ENCODE assay signal across 9 cellular contexts in genomic region chr19:5681446-5682292, GRCh38. TPM values are rescaled to one million over a fixed set of nuclear protein-coding genes. Genes with fewer than 3 reads are reported as not detected.
DNase-seq lines count a peak whose midpoint lies in the region; ATAC-seq, FAIRE-seq and TF ChIP-seq lines count a peak whose summit lies in the region.
"Had no signal": no experiment of that assay in that cellular context is flagged by ENCODE, and none has a peak within 500 bp of the region (broad histone marks: within the 10 kb centered on the region; RNA-seq: fewer than 3 reads in every experiment).

No MANE protein-coding gene starts in this region.

- H3K79me2 ChIP-seq in OCI-LY7 (ENCODE audit: insufficient read depth, low read depth, low read length) (no peaks in the 10 kb centered on the region; the same call in 1 of the 2 replicates), endothelial cell of umbilical vein (ENCODE audit: control insufficient read depth, insufficient read depth, low read length) (peaks cover 9% of the 10 kb centered on the region)

- CTCF ChIA-PET in CD4-positive, alpha-beta T cell (lab: Charles Lee), result no interaction called here
- CTCF ChIA-PET in OCI-LY7 (lab: Charles Lee; ENCODE audit: unreplicated experiment) (no interaction called here), endothelial cell of umbilical vein (lab: Charles Lee) (no interaction called here)

- POLR2A ChIA-PET in CD4-positive, alpha-beta T cell (lab: Charles Lee), result interaction anchor here (1.0 kb wide), 1 partner anchor 146 kb away, joined by 4 read pairs; no protein-coding TSS in a partner anchor
- POLR2A ChIA-PET in OCI-LY7 (lab: Charles Lee) (interaction anchor here (0.6 kb wide), 1 partner anchor 92 kb away, joined by 4 read pairs; no protein-coding TSS in a partner anchor), endothelial cell of umbilical vein (lab: Charles Lee) (no interaction called here)

- peaks cover 36% of the 10 kb centered on the region for H3K4me1 Mint-ChIP-seq in CD4-positive, alpha-beta T cell (ENCODE audit: low read depth)
- peaks cover 22% of the 10 kb centered on the region for H3K4me1 Mint-ChIP-seq in osteocyte (ENCODE audit: unreplicated experiment)

- no peak overlapping the region for H3K27ac ChIP-seq in CD4-positive, alpha-beta T cell (ENCODE audit: low read depth, low read length)
- H3K27ac ChIP-seq in OCI-LY7 (ENCODE audit: low read depth, low read length, poor library complexity, severe bottlenecking), result no peak overlapping the region
- no peak overlapping the region for H3K27ac ChIP-seq in endothelial cell of umbilical vein (ENCODE audit: insufficient read depth, low read depth, low read length)

- H4K20me1 ChIP-seq in OCI-LY7 (ENCODE audit: insufficient read depth, low read length) (no peaks in the 10 kb centered on the region), endothelial cell of umbilical vein (replicated peaks; ENCODE audit: control insufficient read depth, extremely low read depth, insufficient read depth, low read length) (no peaks in the 10 kb centered on the region)

- H3K36me3 ChIP-seq in OCI-LY7 (ENCODE audit: insufficient read depth, low read length) (no peaks in the 10 kb centered on the region), endothelial cell of umbilical vein (ENCODE audit: control insufficient read depth in 2 of 2, extremely low read depth in 1 of 2, insufficient read depth in 2 of 2, low read length in 2 of 2) (peaks cover 0 to 5% of the 10 kb centered on the region in 2 experiments)

- H3K4me2 ChIP-seq in OCI-LY7 (ENCODE audit: low read length) (peak overlapping the region; percentile 69), endothelial cell of umbilical vein (ENCODE audit: insufficient read depth, low read length) (peak overlapping the region; percentile 52)

- no peaks in the 10 kb centered on the region for H3K27me3 Mint-ChIP-seq in CD4-positive, alpha-beta T cell
- H3K27me3 Mint-ChIP-seq in osteocyte (ENCODE audit: unreplicated experiment), result no peaks in the 10 kb centered on the region

- peak overlapping the region; percentile 4 for H3K27ac Mint-ChIP-seq in CD4-positive, alpha-beta T cell
- H3K27ac Mint-ChIP-seq in osteocyte (ENCODE audit: unreplicated experiment), result peak overlapping the region; percentile 31

- intact Hi-C loops in CD4-positive, alpha-beta T cell (cut with DNase I, micrococcal nuclease), result loop anchor here (2.0 to 10.0 kb wide), 4 partner anchors 59 to 887 kb away; partner anchors contain the start of genes CLPP (in 1 of the 2), FEM1A (in 1 of the 2), RANBP3 (in 1 of the 2) and SAFB (in 1 of the 2)
- intact Hi-C loops in OCI-LY7 (cut with micrococcal nuclease; ENCODE audit: unreplicated experiment) (loop anchor here (2.0 kb wide), 1 partner anchor 59 kb away; the partner anchor contains the start of genes SAFB and SAFB2), endothelial cell of umbilical vein (cut with micrococcal nuclease) (loop anchor here (2.0 kb wide), 1 partner anchor 59 kb away; the partner anchor contains the start of genes SAFB and SAFB2)

- peaks cover 10% of the 10 kb centered on the region for H3K36me3 Mint-ChIP-seq in CD4-positive, alpha-beta T cell (ENCODE audit: low read depth)
- H3K36me3 Mint-ChIP-seq in osteocyte (ENCODE audit: unreplicated experiment), result peaks cover 2% of the 10 kb centered on the region

- H2AFZ ChIP-seq in OCI-LY7 (ENCODE audit: low read length) (no peak overlapping the region), endothelial cell of umbilical vein (ENCODE audit: low read depth, low read length) (no peak overlapping the region)

- H3K4me3 Mint-ChIP-seq in CD4-positive, alpha-beta T cell, result peak overlapping the region; percentile 26
- peak overlapping the region; percentile 91 for H3K4me3 Mint-ChIP-seq in osteocyte (ENCODE audit: unreplicated experiment)

- no peaks in the 10 kb centered on the region for H3K9me3 ChIP-seq in CD4-positive, alpha-beta T cell (ENCODE audit: control insufficient read depth, low read length)
- H3K9me3 ChIP-seq in OCI-LY7 (ENCODE audit: low read length) (no peaks in the 10 kb centered on the region), endothelial cell of umbilical vein (replicated peaks; ENCODE audit: control insufficient read depth, insufficient read depth, low read length) (no peaks in the 10 kb centered on the region)

- H3K9me1 ChIP-seq in endothelial cell of umbilical vein (replicated peaks; ENCODE audit: control insufficient read depth, extremely low read depth, insufficient read depth, low read length), result no peaks in the 10 kb centered on the region

- H3K9ac ChIP-seq in endothelial cell of umbilical vein (replicated peaks; ENCODE audit: extremely low read depth, insufficient read depth, low read length), result no peak overlapping the region

- no peak for TF ChIP-seq POLR2A in endothelial cell of umbilical vein (IDR thresholded peaks at IDR 0.05; ENCODE audit: low read depth, low read length)

- no peak for TF ChIP-seq CTCF in CD4-positive, alpha-beta T cell (IDR thresholded peaks at IDR 0.05)
- TF ChIP-seq CTCF in OCI-LY7 (conservative IDR thresholded peaks at IDR 0.05; ENCODE audit: low read length) (no peak), endothelial cell of umbilical vein (IDR thresholded peaks at IDR 0.05; ENCODE audit: extremely low read depth in 1 of 2, insufficient read depth in 1 of 2, low read depth in 1 of 2, low read length in 2 of 2) (no peak), osteocyte (IDR thresholded peaks at IDR 0.05) (no peak), GM10266 (IDR thresholded peaks at IDR 0.05; ENCODE audit: control insufficient read depth, insufficient read depth, low read depth, missing control alignments) (no peak)

- no peak for ATAC-seq in CD4-positive, alpha-beta T cell (ENCODE audit: poor library complexity)

- H3K4me3 ChIP-seq in OCI-LY7 (ENCODE audit: low read depth, low read length, poor library complexity, severe bottlenecking) (peak overlapping the region; percentile 96), endothelial cell of umbilical vein (replicated peaks in 1 of 3; ENCODE audit: insufficient read depth in 1 of 3, low read depth in 1 of 3, low read length in 3 of 3) (peak overlapping the region in 2 of 3 experiments; percentile 65 to 90)

- BruUV-seq in OCI-LY7 (replicated peaks; lab: Mats Ljungman, UMichigan) (no TSS peak), endothelial cell of umbilical vein (replicated peaks; lab: Mats Ljungman, UMichigan) (no TSS peak)

- H3K9me2 ChIP-seq in OCI-LY7 (ENCODE audit: insufficient read depth, low read length), result no peaks in the 10 kb centered on the region

- dilution Hi-C loops in endothelial cell of umbilical vein (cut with MboI; ENCODE audit: extremely low pct_ligation_motif_present, low sequenced_read_pairs), result no loop called here

- H3K9me3 Mint-ChIP-seq in CD4-positive, alpha-beta T cell, result no peaks in the 10 kb centered on the region
- H3K9me3 Mint-ChIP-seq in osteocyte (ENCODE audit: unreplicated experiment), result no peaks in the 10 kb centered on the region

- H3K4me1 ChIP-seq in OCI-LY7 (ENCODE audit: insufficient read depth, low read length, poor library complexity, severe bottlenecking), result peaks cover 21% of the 10 kb centered on the region
- peaks cover 10% of the 10 kb centered on the region for H3K4me1 ChIP-seq in endothelial cell of umbilical vein (ENCODE audit: control insufficient read depth, extremely low read depth, insufficient read depth, low read length)

- FAIRE-seq in endothelial cell of umbilical vein (lab: Jason Lieb, UNC), result no peak

- no peak for DNase-seq in CD4-positive, alpha-beta T cell
- no peak for DNase-seq in OCI-LY7 (ENCODE audit: low spot score)
- no peak for DNase-seq in endothelial cell of umbilical vein (ENCODE audit: low read depth, low spot score)
- DNase-seq in osteocyte (ENCODE audit: extremely low spot score, unreplicated experiment), result no peak
- DNase-seq in OCI-M1 (lab: John Stamatoyannopoulos, UW), result no peak
- no peak for DNase-seq in NCI-H510A treated with DMSO at 0.1 percent for 48 hours (lab: John Stamatoyannopoulos, UW)
- no peak for DNase-seq in T1000 (lab: John Stamatoyannopoulos, UW)
- DNase-seq in GM10266 (ENCODE audit: extremely low spot score), result no peak

- no peaks in the 10 kb centered on the region for H3K27me3 ChIP-seq in CD4-positive, alpha-beta T cell (ENCODE audit: control insufficient read depth, insufficient read depth, low read length)
- H3K27me3 ChIP-seq in endothelial cell of umbilical vein (ENCODE audit: control insufficient read depth in 2 of 2, insufficient read depth in 2 of 2, low read length in 2 of 2), result no peaks in the 10 kb centered on the region

RNA-seq across cellular contexts. Expression of gene HSD11B1L, which starts 0.8 kb away (rescaled TPM):
- 1 to 10 TPM; 2.4 to 2.9 TPM for total RNA-seq in CD4-positive, alpha-beta T cell
- total RNA-seq in OCI-LY7 (2014; rRNA removed; shearing (Covaris generic)), result 2.1 and 4.6 TPM in 2 replicates
- 4.6 and 4.9 TPM in 2 replicates for total RNA-seq in OCI-LY7 (2022)
- total RNA-seq in endothelial cell of umbilical vein, result 4.4 and 5.0 TPM in 2 replicates
- 9.1 and 10.2 TPM in 2 replicates for polyA plus RNA-seq in endothelial cell of umbilical vein
- polyA plus RNA-seq in endothelial cell of umbilical vein (2011; cell fraction: cytosol; rRNA removed), result 4.9 and 6.1 TPM in 2 replicates
- polyA plus RNA-seq in endothelial cell of umbilical vein (2011; cell fraction: nucleus; rRNA removed), result 4.1 and 4.4 TPM in 2 replicates
- polyA plus RNA-seq in endothelial cell of umbilical vein (2012), result 4.2 and 11.2 TPM in 2 replicates
- polyA minus RNA-seq in endothelial cell of umbilical vein, result 2.0 and 2.1 TPM in 2 replicates
- not detected for polyA minus RNA-seq in endothelial cell of umbilical vein (2011; cell fraction: cytosol; rRNA and poly(A)+ RNA removed)
- polyA minus RNA-seq in endothelial cell of umbilical vein (2011; cell fraction: nucleus; rRNA and poly(A)+ RNA removed), result 2.3 TPM in 1 of 2 replicates, not detected in the other
- 9.7 and 10.7 TPM in 2 replicates for total RNA-seq in osteocyte

RNA-seq across cellular contexts. Expression of gene MICOS13, which starts 1.4 kb away (rescaled TPM):
- 10 to 100 TPM; 21.7 to 23.0 TPM for total RNA-seq in CD4-positive, alpha-beta T cell
- total RNA-seq in OCI-LY7 (2014; rRNA removed; shearing (Covaris generic)), result 102 and 119 TPM in 2 replicates
- 39.2 and 41.7 TPM in 2 replicates for total RNA-seq in OCI-LY7 (2022)
- total RNA-seq in endothelial cell of umbilical vein, result 53.0 and 55.3 TPM in 2 replicates
- 86.1 and 115 TPM in 2 replicates for polyA plus RNA-seq in endothelial cell of umbilical vein
- 38.6 and 56.1 TPM in 2 replicates for polyA plus RNA-seq in endothelial cell of umbilical vein (2011; cell fraction: cytosol; rRNA removed)
- polyA plus RNA-seq in endothelial cell of umbilical vein (2011; cell fraction: nucleus; rRNA removed), result 12.5 and 16.9 TPM in 2 replicates
- 41.0 and 68.2 TPM in 2 replicates for polyA plus RNA-seq in endothelial cell of umbilical vein (2012)
- 11.8 and 15.2 TPM in 2 replicates for polyA minus RNA-seq in endothelial cell of umbilical vein
- 14.3 TPM for polyA minus RNA-seq in endothelial cell of umbilical vein (2011; cell fraction: cytosol; rRNA and poly(A)+ RNA removed)
- polyA minus RNA-seq in endothelial cell of umbilical vein (2011; cell fraction: nucleus; rRNA and poly(A)+ RNA removed), result 2.9 and 4.7 TPM in 2 replicates
- 59.1 and 60.7 TPM in 2 replicates for total RNA-seq in osteocyte

RNA-seq across cellular contexts. Expression of gene RPL36, which starts 8.4 kb away (rescaled TPM):
- total RNA-seq in CD4-positive, alpha-beta T cell, result 1,000 to 10,000 TPM; 1,509 to 1,565 TPM
- total RNA-seq in OCI-LY7 (2014; rRNA removed; shearing (Covaris generic)), result 1,836 and 1,936 TPM in 2 replicates
- total RNA-seq in OCI-LY7 (2022), result 1,232 and 1,257 TPM in 2 replicates
- 944 and 1,033 TPM in 2 replicates for total RNA-seq in endothelial cell of umbilical vein
- 835 and 1,084 TPM in 2 replicates for polyA plus RNA-seq in endothelial cell of umbilical vein
- polyA plus RNA-seq in endothelial cell of umbilical vein (2011; cell fraction: cytosol; rRNA removed), result 561 and 877 TPM in 2 replicates
- 224 and 232 TPM in 2 replicates for polyA plus RNA-seq in endothelial cell of umbilical vein (2011; cell fraction: nucleus; rRNA removed)
- polyA plus RNA-seq in endothelial cell of umbilical vein (2012), result 1,177 and 1,852 TPM in 2 replicates
- 208 and 264 TPM in 2 replicates for polyA minus RNA-seq in endothelial cell of umbilical vein
- 889 TPM for polyA minus RNA-seq in endothelial cell of umbilical vein (2011; cell fraction: cytosol; rRNA and poly(A)+ RNA removed)
- 50.3 and 106 TPM in 2 replicates for polyA minus RNA-seq in endothelial cell of umbilical vein (2011; cell fraction: nucleus; rRNA and poly(A)+ RNA removed)
- 716 and 728 TPM in 2 replicates for total RNA-seq in osteocyte

RNA-seq across cellular contexts. Expression of gene LONP1, which starts 38.3 kb away (rescaled TPM):
- 10 to 100 TPM; 88.7 to 91.0 TPM for total RNA-seq in CD4-positive, alpha-beta T cell
- 170 and 191 TPM in 2 replicates for total RNA-seq in OCI-LY7 (2014; rRNA removed; shearing (Covaris generic))
- total RNA-seq in OCI-LY7 (2022), result 248 and 280 TPM in 2 replicates
- 95.1 and 95.7 TPM in 2 replicates for total RNA-seq in endothelial cell of umbilical vein
- polyA plus RNA-seq in endothelial cell of umbilical vein, result 70.0 and 89.2 TPM in 2 replicates
- 41.1 and 58.7 TPM in 2 replicates for polyA plus RNA-seq in endothelial cell of umbilical vein (2011; cell fraction: cytosol; rRNA removed)
- polyA plus RNA-seq in endothelial cell of umbilical vein (2011; cell fraction: nucleus; rRNA removed), result 98.8 and 102 TPM in 2 replicates
- polyA plus RNA-seq in endothelial cell of umbilical vein (2012), result 50.8 and 65.0 TPM in 2 replicates
- polyA minus RNA-seq in endothelial cell of umbilical vein, result 35.4 and 48.9 TPM in 2 replicates
- polyA minus RNA-seq in endothelial cell of umbilical vein (2011; cell fraction: cytosol; rRNA and poly(A)+ RNA removed), result 67.5 TPM
- polyA minus RNA-seq in endothelial cell of umbilical vein (2011; cell fraction: nucleus; rRNA and poly(A)+ RNA removed), result 23.9 and 39.0 TPM in 2 replicates
- total RNA-seq in osteocyte, result 90.3 and 93.9 TPM in 2 replicates

RNA-seq across cellular contexts. Expression of gene CATSPERD, which starts 38.8 kb away (rescaled TPM):
- not detected for total RNA-seq in CD4-positive, alpha-beta T cell
- not detected in 2 replicates for total RNA-seq in OCI-LY7 (2014; rRNA removed; shearing (Covaris generic))
- 0.26 TPM in 1 of 2 replicates, not detected in the other for total RNA-seq in OCI-LY7 (2022)
- not detected in 2 replicates for total RNA-seq in endothelial cell of umbilical vein
- not detected in 2 replicates for polyA plus RNA-seq in endothelial cell of umbilical vein
- polyA plus RNA-seq in endothelial cell of umbilical vein (2011; cell fraction: cytosol; rRNA removed), result not detected in 2 replicates
- not detected in 2 replicates for polyA plus RNA-seq in endothelial cell of umbilical vein (2011; cell fraction: nucleus; rRNA removed)
- polyA plus RNA-seq in endothelial cell of umbilical vein (2012), result not detected in 2 replicates
- not detected in 2 replicates for polyA minus RNA-seq in endothelial cell of umbilical vein
- not detected for polyA minus RNA-seq in endothelial cell of umbilical vein (2011; cell fraction: cytosol; rRNA and poly(A)+ RNA removed)
- not detected in 2 replicates for polyA minus RNA-seq in endothelial cell of umbilical vein (2011; cell fraction: nucleus; rRNA and poly(A)+ RNA removed)
- not detected in 2 replicates for total RNA-seq in osteocyte
- total RNA-seq: liver had no signal
- polyA plus RNA-seq: liver had no signal
